In genomic region chr13:29564828-29565227, GRCh38 we compare ENCODE assay signal across 26 cellular contexts. TPM values are rescaled to one million over a fixed set of nuclear protein-coding genes. Genes with fewer than 3 reads are reported as not detected.
DNase-seq lines count a peak whose midpoint lies in the region; ATAC-seq and TF ChIP-seq lines count a peak whose summit lies in the region.
"Had no signal": no experiment of that assay in that cellular context is flagged by ENCODE, and none has a peak within 500 bp of the region (broad histone marks: within the 10 kb centered on the region; RNA-seq: fewer than 3 reads in every experiment).

No MANE protein-coding gene starts in this region.

- H3K27ac Mint-ChIP-seq in HFFc6, result peak overlapping the region; percentile 67
- H3K27ac Mint-ChIP-seq in activated naive CD8-positive, alpha-beta T cell treated with anti-CD3 and anti-CD28 coated beads for 36 hours, result no peak overlapping the region
- H3K27ac Mint-ChIP-seq: activated CD4-positive, alpha-beta T cell treated with anti-CD3 and anti-CD28 coated beads for 36 hours; activated T-helper 1 cell treated with anti-CD3 and anti-CD28 coated beads, Interleukin-12 subunit alpha, Interleukin-12 subunit beta, Interleukin-2, Interleukin-4 antibody, amounts not matched to agents 30 ng/mL and 10 ng/mL and 1 ng/mL, durations not matched to agents 14 hours and 24 hours and 36 hours; mesothelial cell of epicardium; nephron progenitor cell had no signal

- no peaks in the 10 kb centered on the region for H3K36me3 ChIP-seq in Peyer's patch
- H3K36me3 ChIP-seq: brain microvascular endothelial cell, prostate gland had no signal

- ATAC-seq in HG03469 (IDR thresholded peaks at IDR 0.05; ENCODE audit: unreplicated experiment) (no peak), HG02938 (IDR thresholded peaks at IDR 0.05; ENCODE audit: unreplicated experiment) (no peak)
- ATAC-seq: activated CD4-positive, alpha-beta T cell treated with anti-CD3 and anti-CD28 coated beads for 36 hours; left lobe of liver had no signal

- DNase-seq in AG04450 (ENCODE audit: low read depth, low spot score) (no peak), HFFc6 (no peak), astrocyte of the cerebellum (ENCODE audit: low read depth) (no peak), fibroblast of villous mesenchyme (ENCODE audit: low read depth) (no peak), Peyer's patch (no peak)
- DNase-seq in activated naive CD8-positive, alpha-beta T cell treated with anti-CD3 and anti-CD28 coated beads for 36 hours, result no peak
- DNase-seq: activated CD4-positive, alpha-beta T cell treated with anti-CD3 and anti-CD28 coated beads for 36 hours; activated naive CD8-positive, alpha-beta T cell treated with anti-CD3 and anti-CD28 coated beads, Interleukin-2, amount 10 ng/mL, durations not matched to agents 7 days and 5 days; brain microvascular endothelial cell; CD8-positive, alpha-beta memory T cell; DMS79; GOT3; NCI-H1092 treated with DMSO at 0.1 percent for 48 hours; NCI-H510A treated with DMSO at 0.1 percent for 48 hours; nephron progenitor cell; Right ventricle myocardium superior; stimulated activated CD4-positive, alpha-beta T cell treated with anti-CD3 and anti-CD28 coated beads, Interleukin-2, amount 100 ng/mL, for 24 hours; stimulated activated naive CD4-positive, alpha-beta T cell had no signal

- in situ Hi-C loops in astrocyte of the cerebellum (cut with HindIII; ENCODE audit: low sequenced_read_pairs), result no loop called here

- CTCF ChIA-PET in AG04450 (lab: Charles Lee), result interaction anchor here (1.1 to 1.6 kb wide), 6 partner anchors 10 to 140 kb away, joined by 3 to 10 read pairs (median 5); no protein-coding TSS in a partner anchor

- POLR2A ChIA-PET in AG04450 (lab: Yijun Ruan, JAX), result no interaction called here

- no peak overlapping the region for H3K4me3 Mint-ChIP-seq in HFFc6
- H3K4me3 Mint-ChIP-seq in activated naive CD8-positive, alpha-beta T cell treated with anti-CD3 and anti-CD28 coated beads for 36 hours, result no peak overlapping the region
- H3K4me3 Mint-ChIP-seq: activated CD4-positive, alpha-beta T cell treated with anti-CD3 and anti-CD28 coated beads for 36 hours; activated naive CD8-positive, alpha-beta T cell treated with anti-CD3 and anti-CD28 coated beads, Interleukin-2, amount 10 ng/mL, durations not matched to agents 7 days and 5 days; activated T-helper 1 cell treated with anti-CD3 and anti-CD28 coated beads, Interleukin-12 subunit alpha, Interleukin-12 subunit beta, Interleukin-2, Interleukin-4 antibody, amounts not matched to agents 30 ng/mL and 10 ng/mL and 1 ng/mL, durations not matched to agents 14 hours and 24 hours and 36 hours; mesothelial cell of epicardium; nephron progenitor cell had no signal

- peaks cover 15% of the 10 kb centered on the region for H3K36me3 Mint-ChIP-seq in HFFc6 (ENCODE audit: low read depth)
- peaks cover 28% of the 10 kb centered on the region for H3K36me3 Mint-ChIP-seq in activated naive CD8-positive, alpha-beta T cell treated with anti-CD3 and anti-CD28 coated beads for 36 hours
- H3K36me3 Mint-ChIP-seq: CD8-positive, alpha-beta memory T cell; mesothelial cell of epicardium had no signal

- TF ChIP-seq CTCF in AG04450 (IDR thresholded peaks at IDR 0.05; ENCODE audit: low read depth, low read length) (peak; percentile 10; the same call in 1 of the 2 replicates), HFFc6 (IDR thresholded peaks at IDR 0.05) (peak; percentile 55; the same call in 1 of the 2 replicates), astrocyte of the cerebellum (IDR thresholded peaks at IDR 0.05; ENCODE audit: low read depth, low read length, missing control alignments) (peak; percentile 20), fibroblast of villous mesenchyme (IDR thresholded peaks at IDR 0.05; ENCODE audit: insufficient read depth, low read depth, low read length) (peak; percentile 18), Peyer's patch (IDR thresholded peaks at IDR 0.05) (no peak)

- H3K27ac ChIP-seq in AG04450 (ENCODE audit: low read depth, low read length) (no peak overlapping the region), Peyer's patch (no peak overlapping the region)
- H3K27ac ChIP-seq: brain microvascular endothelial cell, KMS-11, prostate gland had no signal

- H3K4me3 ChIP-seq in AG04450 (ENCODE audit: low read depth, low read length), result no peak overlapping the region
- no peak overlapping the region for H3K4me3 ChIP-seq in astrocyte of the cerebellum (ENCODE audit: low read depth, low read length)
- no peak overlapping the region for H3K4me3 ChIP-seq in fibroblast of villous mesenchyme (ENCODE audit: low read depth, low read length)
- no peak overlapping the region for H3K4me3 ChIP-seq in Peyer's patch
- H3K4me3 ChIP-seq: prostate gland, skin epidermis had no signal

- H3K27me3 ChIP-seq in AG04450 (ENCODE audit: control insufficient read depth, insufficient read depth, low read length), result no peaks in the 10 kb centered on the region
- no peaks in the 10 kb centered on the region for H3K27me3 ChIP-seq in Peyer's patch
- H3K27me3 ChIP-seq: brain microvascular endothelial cell had no signal

- H3K9me3 ChIP-seq in AG04450 (ENCODE audit: control insufficient read depth, insufficient read depth, low read length), result no peaks in the 10 kb centered on the region
- no peaks in the 10 kb centered on the region for H3K9me3 ChIP-seq in Peyer's patch
- H3K9me3 ChIP-seq: prostate gland had no signal

- H3K9me3 Mint-ChIP-seq in HFFc6, result no peaks in the 10 kb centered on the region
- no peaks in the 10 kb centered on the region for H3K9me3 Mint-ChIP-seq in activated naive CD8-positive, alpha-beta T cell treated with anti-CD3 and anti-CD28 coated beads for 36 hours
- H3K9me3 Mint-ChIP-seq: activated naive CD8-positive, alpha-beta T cell treated with anti-CD3 and anti-CD28 coated beads, Interleukin-2, amount 10 ng/mL, durations not matched to agents 7 days and 5 days; activated T-helper 1 cell treated with anti-CD3 and anti-CD28 coated beads, Interleukin-12 subunit alpha, Interleukin-12 subunit beta, Interleukin-2, Interleukin-4 antibody, amounts not matched to agents 30 ng/mL and 10 ng/mL and 1 ng/mL, durations not matched to agents 14 hours and 24 hours and 36 hours; CD8-positive, alpha-beta memory T cell; mesothelial cell of epicardium; nephron progenitor cell had no signal

- H3K4me1 Mint-ChIP-seq in HFFc6 (ENCODE audit: low read depth), result peaks cover 82% of the 10 kb centered on the region
- H3K4me1 Mint-ChIP-seq in activated naive CD8-positive, alpha-beta T cell treated with anti-CD3 and anti-CD28 coated beads for 36 hours, result peaks cover 35% of the 10 kb centered on the region

- peaks cover 0 to 3% (median 0%) of the 10 kb centered on the region in 4 donors for H3K4me1 ChIP-seq in Peyer's patch

- no peaks in the 10 kb centered on the region for H3K27me3 Mint-ChIP-seq in HFFc6 (ENCODE audit: insufficient read depth)
- H3K27me3 Mint-ChIP-seq in activated naive CD8-positive, alpha-beta T cell treated with anti-CD3 and anti-CD28 coated beads for 36 hours, result no peaks in the 10 kb centered on the region
- H3K27me3 Mint-ChIP-seq: activated CD4-positive, alpha-beta T cell treated with anti-CD3 and anti-CD28 coated beads for 36 hours; activated naive CD8-positive, alpha-beta T cell treated with anti-CD3 and anti-CD28 coated beads, Interleukin-2, amount 10 ng/mL, durations not matched to agents 7 days and 5 days; CD8-positive, alpha-beta memory T cell had no signal

- TF ChIP-seq POLR2A in Peyer's patch (IDR thresholded peaks at IDR 0.05), result no peak

RNA-seq across cellular contexts. Expression of gene SLC7A1, which starts 30.7 kb away (rescaled TPM):
- polyA plus RNA-seq in AG04450 (2011; rRNA removed), result 14.7 and 18.8 TPM in 2 replicates
- polyA minus RNA-seq in AG04450 (2011; rRNA and poly(A)+ RNA removed), result 28.7 and 35.0 TPM in 2 replicates
- 100 to 1,000 TPM; 134 to 174 (median 144) TPM for total RNA-seq in HFFc6 (2021; fragmentation: NEBNext Ultra II Directional; extraction: Animal tissue kit (Norgen Biotek cat#: 25700))
- total RNA-seq in fibroblast of villous mesenchyme (27.7 and 28.1 TPM in 2 replicates), Peyer's patch (10 to 100 TPM; 26.8 to 44.2 (median 37.5) TPM)
- total RNA-seq in activated naive CD8-positive, alpha-beta T cell treated with anti-CD3 and anti-CD28 coated beads for 36 hours, result 100 to 1,000 TPM; 152 to 155 TPM

Comparison
In these comparisons a context has a peak if more than half of its experiments do, and no peak if none do; other contexts are left out.
1. CTCF ChIP-seq: peak in AG04450 (single experiment), HFFc6 (single experiment), astrocyte of the cerebellum (single experiment) and fibroblast of villous mesenchyme (single experiment); none in Peyer's patch (0 of 6).